In the genomic region with DNA sequence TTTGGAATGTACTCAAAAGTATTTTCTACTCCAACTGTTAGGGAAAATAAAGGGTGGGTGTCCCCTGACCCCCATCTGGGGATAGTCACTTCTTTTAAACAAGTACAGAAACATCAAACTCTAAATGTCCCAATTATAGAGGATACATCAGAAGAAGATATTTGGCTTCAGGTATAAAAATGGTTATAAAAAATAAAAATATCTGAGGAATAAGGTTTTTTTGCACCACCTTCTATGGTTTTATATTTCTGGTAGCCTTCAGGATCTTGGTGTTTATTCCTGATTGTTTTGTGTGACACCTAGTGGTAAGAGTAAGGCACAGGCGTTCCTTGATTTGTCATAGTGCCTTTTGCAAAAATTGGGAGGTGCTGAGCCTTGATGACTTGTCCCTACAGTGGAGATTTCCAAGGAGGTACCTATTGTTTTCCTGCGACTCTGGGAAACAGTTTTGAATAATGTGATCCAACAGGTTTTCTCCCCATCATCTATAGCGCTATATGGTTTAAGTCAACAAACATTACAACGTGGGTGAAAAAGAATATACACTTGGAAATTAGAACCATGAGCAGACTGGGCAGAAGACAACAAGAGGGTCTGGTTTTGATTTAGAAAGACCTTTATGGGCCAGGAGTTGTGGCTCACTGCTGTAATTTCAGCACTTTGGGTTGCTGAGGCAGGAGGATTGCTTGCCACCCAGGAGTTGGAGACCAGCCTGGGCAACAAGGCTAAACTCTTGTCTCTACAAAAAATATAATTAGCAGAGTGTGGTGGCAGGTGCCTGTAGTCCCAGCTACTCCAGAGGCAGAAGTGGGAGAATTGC, we compare ENCODE assay signal across 8 cellular contexts. TPM values are rescaled to one million over a fixed set of nuclear protein-coding genes. Genes with fewer than 3 reads are reported as not detected.
DNase-seq lines count a peak whose midpoint lies in the region; ATAC-seq, FAIRE-seq and TF ChIP-seq lines count a peak whose summit lies in the region.

No MANE protein-coding gene starts in this region.

- peaks cover 10 to 16% of the 10 kb centered on the region in 2 experiments for H3K36me3 ChIP-seq in HCT116 (ENCODE audit: control insufficient read depth in 1 of 2, insufficient read depth in 2 of 2, low read length in 2 of 2)
- H3K36me3 ChIP-seq in body of pancreas (replicated peaks in 1 of 2; ENCODE audit: insufficient read depth in 1 of 2, low read depth in 2 of 2): peaks cover 9 to 12% of the 10 kb centered on the region in 2 donors
- H3K36me3 ChIP-seq in HepG2 (replicated peaks in 1 of 2; ENCODE audit: control insufficient read depth in 1 of 2, insufficient read depth in 2 of 2, low read length in 2 of 2): peaks cover 15 to 16% of the 10 kb centered on the region in 2 experiments

- FAIRE-seq in HepG2 (lab: Jason Lieb, UNC) (peak; percentile 90), urothelium cell line (lab: Jason Lieb, UNC) (no peak)

- H4K20me1 ChIP-seq in HCT116 (ENCODE audit: insufficient read depth) (no peaks in the 10 kb centered on the region), HepG2 (ENCODE audit: insufficient read depth, low read length) (peaks cover 16% of the 10 kb centered on the region)

- no peak overlapping the region for H3K27ac ChIP-seq in HCT116 (ENCODE audit: low read depth, low read length)
- peak overlapping the region in 1 of 4 donors; percentile 100 for H3K27ac ChIP-seq in body of pancreas
- H3K27ac ChIP-seq in HepG2 (ENCODE audit: extremely low read length, insufficient read depth, low read length): no peak overlapping the region

- peak; percentile 78 to 84 (median 81) for TF ChIP-seq CTCF in HCT116 (IDR thresholded peaks at IDR 0.05 in 2 of 3, conservative IDR thresholded peaks at IDR 0.05 in 1 of 3; ENCODE audit: borderline replicate concordance in 1 of 3, insufficient read depth in 1 of 3, low read depth in 2 of 3, low read length in 2 of 3)
- TF ChIP-seq CTCF in body of pancreas (IDR thresholded peaks at IDR 0.05): peak; percentile 67 to 91 (median 87)
- peak; percentile 96 for TF ChIP-seq CTCF in HepG2 (CRISPR knock-in tag; IDR thresholded peaks at IDR 0.05)

- DNase-seq in COLO829 (ENCODE audit: low spot score): peak; percentile 84
- DNase-seq in HCT116 (ENCODE audit: low read depth, low spot score): peak; percentile 56
- peak; percentile 72 for DNase-seq in NCI-H526 treated with DMSO at 0.1 percent for 48 hours (lab: John Stamatoyannopoulos, UW)
- peak in 3 of 4 donors; percentile 38 to 64 (median 47) for DNase-seq in body of pancreas
- DNase-seq in HepG2 (ENCODE audit: low spot score): peak; percentile 87
- peak; percentile 66 for DNase-seq in urothelium cell line (ENCODE audit: low spot score)
- DNase-seq in activated CD4-positive, alpha-beta T cell treated with anti-CD3 and anti-CD28 coated beads for 4 hours: no peak

- no TSS peak for BruUV-seq in HCT116 (replicated peaks; lab: Mats Ljungman, UMichigan)
- BruUV-seq in HepG2 (replicated peaks; lab: Mats Ljungman, UMichigan): no TSS peak

- intact Hi-C loops in HCT116 (cut with micrococcal nuclease): loop anchor here (1.0 to 5.0 kb wide), 5 partner anchors 114 to 425 kb away; a partner anchor contains a TSS
- intact Hi-C loops in body of pancreas (cut with DNase I): no loop called here
- intact Hi-C loops in HepG2 (cut with micrococcal nuclease; ENCODE audit: unreplicated experiment): loop anchor here (1.0 to 5.0 kb wide), 5 partner anchors 73 to 360 kb away; a partner anchor contains a TSS

- H3K9me2 ChIP-seq in HCT116 (ENCODE audit: insufficient read depth): no peaks in the 10 kb centered on the region

- POLR2A ChIA-PET in HCT116 (lab: Charles Lee): no interaction called here
- POLR2A ChIA-PET in HepG2 (lab: Yijun Ruan, JAX): interaction anchor here (5.7 to 11.4 kb wide), 3 partner anchors 71 to 285 kb away, joined by 78 to 473 read pairs (median 287); a partner anchor contains a TSS

- H2AFZ ChIP-seq in HCT116 (ENCODE audit: low read depth, low read length, poor library complexity, severe bottlenecking) (no peak overlapping the region), HepG2 (ENCODE audit: low read length) (no peak overlapping the region)

- H3K27me3 ChIP-seq in HCT116 (ENCODE audit: insufficient read depth, low read length) (no peaks in the 10 kb centered on the region), body of pancreas (no peaks in the 10 kb centered on the region), HepG2 (ENCODE audit: control insufficient read depth in 1 of 2, insufficient read depth in 2 of 2, low read length in 2 of 2) (no peaks in the 10 kb centered on the region; a peak in 2 of 5 replicates)

- peak; percentile 19; the same call in 1 of the 2 replicates for ATAC-seq in HCT116
- no peak for ATAC-seq in body of pancreas
- ATAC-seq in HepG2: no peak
- no peak for ATAC-seq in HG02623 (IDR thresholded peaks at IDR 0.05; ENCODE audit: unreplicated experiment)

- H3K9me3 ChIP-seq in HCT116 (ENCODE audit: control insufficient read depth in 1 of 2, insufficient read depth in 1 of 2, low read depth in 1 of 2, low read length in 2 of 2): no peaks in the 10 kb centered on the region
- H3K9me3 ChIP-seq in body of pancreas: no peaks in the 10 kb centered on the region
- no peaks in the 10 kb centered on the region for H3K9me3 ChIP-seq in HepG2 (ENCODE audit: low read length)

- no peak for TF ChIP-seq EP300 in HepG2 (IDR thresholded peaks at IDR 0.05; ENCODE audit: low read depth in 2 of 2, low read length in 2 of 2)
- 0 out of 2 replicates have a peak, but pooled peaks have one; percentile 4 for TF ChIP-seq EP300 in HepG2 (CRISPR knock-in tag; IDR thresholded peaks at IDR 0.05; ENCODE audit: borderline replicate concordance)

- H3K4me3 ChIP-seq in HCT116 (replicated peaks in 1 of 2; ENCODE audit: low read depth in 1 of 2, low read length in 2 of 2) (no peak overlapping the region), body of pancreas (no peak overlapping the region), HepG2 (replicated peaks in 1 of 3; ENCODE audit: insufficient read depth in 1 of 3, low read depth in 2 of 3, low read length in 3 of 3) (no peak overlapping the region)

- in situ Hi-C loops in HepG2 (cut with HindIII; ENCODE audit: extremely low pct_ligation_motif_present, low pct_unique_long_range_greater_than_20kb): loop anchor here (5.0 kb wide), 5 partner anchors 75 to 285 kb away; a partner anchor contains a TSS

- 18 to 22% methylated on average over 4 of the region's 4 CpGs for WGBS in body of pancreas, 2 donors
- WGBS in HepG2 (ENCODE audit: low lambda C conversion rate): 5% methylated on average over 4 of the region's 4 CpGs

- TF ChIP-seq POLR2A in HCT116 (IDR thresholded peaks at IDR 0.05; ENCODE audit: borderline replicate concordance, extremely low read depth, insufficient read depth, insufficient read length): no peak
- no peak for TF ChIP-seq POLR2A in body of pancreas (IDR thresholded peaks at IDR 0.05)
- no peak for TF ChIP-seq POLR2A in HepG2 (IDR thresholded peaks at IDR 0.05; ENCODE audit: insufficient read depth in 1 of 2, low read depth in 2 of 2, low read length in 2 of 2)

- peaks cover 19 to 24% of the 10 kb centered on the region in 2 experiments for H3K4me1 ChIP-seq in HCT116 (ENCODE audit: control insufficient read depth in 1 of 2, insufficient read depth in 2 of 2, low read length in 2 of 2)
- H3K4me1 ChIP-seq in body of pancreas: peaks cover 19% of the 10 kb centered on the region
- H3K4me1 ChIP-seq in HepG2 (ENCODE audit: insufficient read depth, low read length): peaks cover 60% of the 10 kb centered on the region

- 0 out of 2 replicates have a peak overlapping the region, but pooled peaks have one; percentile 10 for H3K4me2 ChIP-seq in HCT116 (ENCODE audit: low read length)
- no peak overlapping the region for H3K4me2 ChIP-seq in HepG2 (ENCODE audit: low read depth, low read length)

- RAD21 ChIA-PET in HCT116 (lab: Charles Lee; ENCODE audit: low non-redundant PET in 1 of 2, low total read pairs in 2 of 2, uncharacterized antibody in 2 of 2, unreplicated experiment in 2 of 2): no interaction called here

- H3K9ac ChIP-seq in HCT116 (ENCODE audit: low read length) (no peak overlapping the region), HepG2 (ENCODE audit: insufficient read depth, low read depth, low read length) (no peak overlapping the region)

- CTCF ChIA-PET in HCT116 (lab: Charles Lee) (interaction anchor here (1.0 kb wide), 3 partner anchors 192 to 280 kb away, joined by 3 to 6 read pairs (median 6); no protein-coding TSS in a partner anchor), HepG2 (lab: Yijun Ruan, JAX; ENCODE audit: low intra/inter-chr PET ratio, low total read pairs) (interaction anchor here (1.0 to 4.9 kb wide), 9 partner anchors 13 to 266 kb away, joined by 3 to 51 read pairs (median 7); no protein-coding TSS in a partner anchor)

- TF ChIP-seq RAD21 in HCT116 (IDR thresholded peaks at IDR 0.05; ENCODE audit: low read depth): peak; percentile 87
- peak; percentile 92 for TF ChIP-seq RAD21 in HepG2 (CRISPR knock-in tag; IDR thresholded peaks at IDR 0.05)

- H3K79me2 ChIP-seq in HCT116 (ENCODE audit: insufficient read depth, low read length): peaks cover 16% of the 10 kb centered on the region
- H3K79me2 ChIP-seq in HepG2 (ENCODE audit: insufficient read depth, low read length): peaks cover 19% of the 10 kb centered on the region

RNA-seq across cellular contexts. Expression of a gene that starts 2.5 kb away (rescaled TPM):
- 42.6 TPM for total RNA-seq in HCT116 (2021; ENCODE audit: unreplicated experiment)
- polyA plus RNA-seq in HCT116 (2012): 38.0 and 62.5 TPM in 2 replicates
- total RNA-seq in body of pancreas: 100 to 1,000 TPM; 330 to 345 TPM
- 232 and 319 TPM in 2 replicates for total RNA-seq in HepG2 (2016; rRNA removed; fragmentation: Illumina TruSeq; extraction: Trizol)
- total RNA-seq in HepG2 (2016; cell fraction: cytosol; rRNA removed; fragmentation: Illumina TruSeq; extraction: Trizol; ENCODE audit: low read depth): 103 and 116 TPM in 2 replicates
- total RNA-seq in HepG2 (2016; cell fraction: insoluble cytoplasmic fraction; rRNA removed; fragmentation: Illumina TruSeq; extraction: Trizol): 208 and 321 TPM in 2 replicates
- total RNA-seq in HepG2 (2016; cell fraction: membrane; rRNA removed; fragmentation: Illumina TruSeq; extraction: Trizol): 196 and 209 TPM in 2 replicates
- 367 and 382 TPM in 2 replicates for total RNA-seq in HepG2 (2016; cell fraction: nucleus; rRNA removed; fragmentation: Illumina TruSeq; extraction: Trizol)
- polyA plus RNA-seq in HepG2 (2011; rRNA removed): 173 and 197 TPM in 2 replicates
- 81.6 and 128 TPM in 2 replicates for polyA plus RNA-seq in HepG2 (2011; cell fraction: cytosol; rRNA removed)
- 363 and 589 TPM in 2 replicates for polyA plus RNA-seq in HepG2 (2011; cell fraction: nucleus; rRNA removed)
- polyA plus RNA-seq in HepG2 (2012): 58.7 and 87.8 TPM in 2 replicates
- 21.2 and 21.7 TPM in 2 replicates for polyA plus RNA-seq in HepG2 (2016; cell fraction: cytosol; fragmentation: Illumina TruSeq; extraction: Trizol; ENCODE audit: low read depth)
- 160 and 187 TPM in 2 replicates for polyA plus RNA-seq in HepG2 (2016; cell fraction: insoluble cytoplasmic fraction; fragmentation: Illumina TruSeq; extraction: Trizol; ENCODE audit: low read depth)
- polyA plus RNA-seq in HepG2 (2016; cell fraction: membrane; fragmentation: Illumina TruSeq; extraction: Trizol; ENCODE audit: low read depth): 41.5 and 42.6 TPM in 2 replicates
- 546 and 548 TPM in 2 replicates for polyA plus RNA-seq in HepG2 (2016; cell fraction: nucleus; fragmentation: Illumina TruSeq; extraction: Trizol; ENCODE audit: insufficient read depth, low read depth)
- 421 and 666 TPM in 2 replicates for polyA minus RNA-seq in HepG2 (2011; rRNA and poly(A)+ RNA removed; ENCODE audit: low replicate concordance)
- 80.5 and 103 TPM in 2 replicates for polyA minus RNA-seq in HepG2 (2011; cell fraction: cytosol; rRNA and poly(A)+ RNA removed)
- 421 and 559 TPM in 2 replicates for polyA minus RNA-seq in HepG2 (2011; cell fraction: nucleus; rRNA and poly(A)+ RNA removed)

Comparison
In these comparisons a context has a peak if more than half of its experiments do, and no peak if none do; other contexts are left out.
1. DNase-seq: peak in COLO829 (single experiment), HCT116 (single experiment), NCI-H526 treated with DMSO at 0.1 percent for 48 hours (single experiment), body of pancreas (3 of 4), HepG2 (single experiment) and urothelium cell line (single experiment); none in activated CD4-positive, alpha-beta T cell treated with anti-CD3 and anti-CD28 coated beads for 4 hours (0 of 2).
2. Peak in every context shown above with its lines, with median percentiles within 50 percentile points of each other: CTCF ChIP-seq.